ENCODE assay signal across 26 cellular contexts in genomic region chr19:38405276-38405675, GRCh38. TPM values are rescaled to one million over a fixed set of nuclear protein-coding genes. Genes with fewer than 3 reads are reported as not detected.
DNase-seq lines count a peak whose midpoint lies in the region; ATAC-seq, FAIRE-seq and TF ChIP-seq lines count a peak whose summit lies in the region.
"Had no signal": no experiment of that assay in that cellular context is flagged by ENCODE, and none has a peak within 500 bp of the region (broad histone marks: within the 10 kb centered on the region; RNA-seq: fewer than 3 reads in every experiment).

No MANE protein-coding gene starts in this region.

- POLR2A ChIA-PET in HEK293 (lab: Yijun Ruan, JAX): interaction anchor here (1.0 to 5.6 kb wide), 2 partner anchors 17 to 31 kb away, joined by 3 to 68 read pairs; partner anchors contain the start of genes GGN, PSMD8 and SPRED3

- FAIRE-seq in HTR-8/SVneo (lab: Jason Lieb, UNC): no peak
- FAIRE-seq: GM18507, TTC549 had no signal

- TF ChIP-seq CTCF in HEK293 (tag by site-specific recombination; IDR thresholded peaks at IDR 0.05) (no peak), brain (conservative IDR thresholded peaks at IDR 0.05) (no peak), neural crest cell (conservative IDR thresholded peaks at IDR 0.05) (no peak)

- H3K27ac ChIP-seq in HEK293 (ENCODE audit: extremely low read depth, low read depth, low read length): 0 out of 2 replicates have a peak overlapping the region, but pooled peaks have one; percentile 9
- H3K27ac ChIP-seq: breast epithelium, GM23248, heart left ventricle, left lung, psoas muscle had no signal

- H3K9me3 Mint-ChIP-seq in activated CD4-positive, alpha-beta T cell treated with anti-CD3 and anti-CD28 coated beads, Interleukin-2, amount 10 ng/mL, durations not matched to agents 24 days and 14 days: no peaks in the 10 kb centered on the region
- H3K9me3 Mint-ChIP-seq in brain (no peaks in the 10 kb centered on the region), neural crest cell (no peaks in the 10 kb centered on the region)

- peaks cover 12% of the 10 kb centered on the region for H3K4me1 Mint-ChIP-seq in activated CD4-positive, alpha-beta T cell treated with anti-CD3 and anti-CD28 coated beads, Interleukin-2, amount 10 ng/mL, durations not matched to agents 24 days and 14 days
- H3K4me1 Mint-ChIP-seq in brain (peaks cover 16% of the 10 kb centered on the region), neural crest cell (peaks cover 4% of the 10 kb centered on the region)

- ATAC-seq in GM18909 (IDR thresholded peaks at IDR 0.05; ENCODE audit: poor library complexity, unreplicated experiment): no peak
- ATAC-seq: heart left ventricle, left lung, psoas muscle had no signal

- no peak for DNase-seq in activated CD4-positive, alpha-beta T cell treated with anti-CD3 and anti-CD28 coated beads, Interleukin-2, amount 10 ng/mL, durations not matched to agents 24 days and 14 days
- no peak for DNase-seq in activated CD4-positive, alpha-beta T cell treated with anti-CD3 and anti-CD28 coated beads for 48 hours
- DNase-seq in neural crest cell (ENCODE audit: low read depth, low spot score) (no peak), HTR-8/SVneo (ENCODE audit: insufficient read length, low spot score) (no peak), DMS 273 treated with DMSO at 0.1 percent for 48 hours (lab: John Stamatoyannopoulos, UW) (no peak)
- DNase-seq: 8988T; activated CD4-positive, alpha-beta T cell treated with anti-CD3 and anti-CD28 coated beads for 1 hour; DMS79; effector CD8-positive, alpha-beta T cell; GM23248; heart left ventricle; left lung; NCI-H146; NCI-H510A treated with DMSO at 0.1 percent for 48 hours; NK-92 treated with Interleukin-12 subunit alpha and Interleukin-12 subunit beta, amount 100 ng/mL, for 24 hours; psoas muscle; SIG-M5; substantia nigra had no signal

- no peak overlapping the region for H3K4me3 ChIP-seq in HEK293 (ENCODE audit: low read depth, low read length)
- H3K4me3 ChIP-seq: breast epithelium, GM23248, heart left ventricle, left lung, psoas muscle had no signal

- intact Hi-C loops in activated CD4-positive, alpha-beta T cell treated with anti-CD3 and anti-CD28 coated beads, Interleukin-2, amount 10 ng/mL, durations not matched to agents 24 days and 14 days (cut with micrococcal nuclease): loop anchor here (10.0 kb wide), 1 partner anchor 490 kb away; the partner anchor contains the start of genes NFKBIB and SIRT2

- no peak overlapping the region for H3K27ac Mint-ChIP-seq in activated CD4-positive, alpha-beta T cell treated with anti-CD3 and anti-CD28 coated beads, Interleukin-2, amount 10 ng/mL, durations not matched to agents 24 days and 14 days
- no peak overlapping the region for H3K27ac Mint-ChIP-seq in brain
- no peak overlapping the region for H3K27ac Mint-ChIP-seq in neural crest cell (ENCODE audit: unreplicated experiment)

- H3K36me3 ChIP-seq in HEK293 (ENCODE audit: control insufficient read depth in 2 of 2, insufficient read depth in 1 of 2, low read length in 2 of 2): peaks cover 14 to 29% of the 10 kb centered on the region in 2 experiments; a peak in 2 of 3 replicates
- H3K36me3 ChIP-seq: breast epithelium had no signal

- H3K27me3 Mint-ChIP-seq in activated CD4-positive, alpha-beta T cell treated with anti-CD3 and anti-CD28 coated beads, Interleukin-2, amount 10 ng/mL, durations not matched to agents 24 days and 14 days: no peaks in the 10 kb centered on the region
- peaks cover 7% of the 10 kb centered on the region for H3K27me3 Mint-ChIP-seq in brain
- H3K27me3 Mint-ChIP-seq in neural crest cell (ENCODE audit: low read depth): peaks cover 3% of the 10 kb centered on the region

- CTCF ChIA-PET in HEK293 (lab: Yijun Ruan, JAX): interaction anchor here (0.5 to 4.8 kb wide), 15 partner anchors 8 to 807 kb away, joined by 3 to 77 read pairs (median 4); partner anchors contain the start of genes GGN and SPRED3

- H3K4me3 Mint-ChIP-seq in activated CD4-positive, alpha-beta T cell treated with anti-CD3 and anti-CD28 coated beads, Interleukin-2, amount 10 ng/mL, durations not matched to agents 24 days and 14 days: peak overlapping the region; percentile 49
- H3K4me3 Mint-ChIP-seq in brain (peak overlapping the region in 4 of 5 experiments; percentile 28 to 87 (median 52)), neural crest cell (peak overlapping the region; percentile 59)

- no peaks in the 10 kb centered on the region for H3K9me3 ChIP-seq in HEK293 (ENCODE audit: control insufficient read depth, insufficient read depth, low read depth, low read length)
- H3K9me3 ChIP-seq: breast epithelium, heart left ventricle, left lung, psoas muscle had no signal

- peaks cover 21% of the 10 kb centered on the region for H3K36me3 Mint-ChIP-seq in activated CD4-positive, alpha-beta T cell treated with anti-CD3 and anti-CD28 coated beads, Interleukin-2, amount 10 ng/mL, durations not matched to agents 24 days and 14 days (ENCODE audit: low read depth)
- H3K36me3 Mint-ChIP-seq in brain (peaks cover 20% of the 10 kb centered on the region), neural crest cell (ENCODE audit: low read depth) (no peaks in the 10 kb centered on the region)

- peaks cover 10% of the 10 kb centered on the region for H3K4me1 ChIP-seq in HEK293 (ENCODE audit: control insufficient read depth, insufficient read depth, low read length)
- H3K4me1 ChIP-seq: breast epithelium, psoas muscle had no signal

TF ChIP-seq in HEK293, 187 proteins besides CTCF, POLR2A, EP300 and RAD21 (continues in another document):
- TF ChIP-seq ZNF155 (tag by site-specific recombination; IDR thresholded peaks at IDR 0.05) (no peak), ZNF398 (tag by site-specific recombination; IDR thresholded peaks at IDR 0.05) (no peak), ZNF701 (tag by site-specific recombination; IDR thresholded peaks at IDR 0.05) (no peak), ZNF280C (tag by site-specific recombination; IDR thresholded peaks at IDR 0.05) (no peak)

RNA-seq across cellular contexts. Expression of gene FAM98C, which starts 2.4 kb away (rescaled TPM):
- total RNA-seq in activated CD4-positive, alpha-beta T cell treated with anti-CD3 and anti-CD28 coated beads, Interleukin-2, amount 10 ng/mL, durations not matched to agents 24 days and 14 days: 25.3 and 30.4 TPM in 2 replicates
- polyA plus RNA-seq in brain (ENCODE audit: insufficient read depth, low read depth, low replicate concordance): 16.6 TPM
- 10.6 and 11.8 TPM in 2 replicates for total RNA-seq in neural crest cell

RNA-seq across cellular contexts. Expression of gene SPRED3, which starts 16.8 kb away (rescaled TPM):
- 2.9 and 3.0 TPM in 2 replicates for total RNA-seq in activated CD4-positive, alpha-beta T cell treated with anti-CD3 and anti-CD28 coated beads, Interleukin-2, amount 10 ng/mL, durations not matched to agents 24 days and 14 days
- 2.6 TPM for polyA plus RNA-seq in brain (ENCODE audit: insufficient read depth, low read depth, low replicate concordance)
- total RNA-seq in neural crest cell: 11.2 and 12.0 TPM in 2 replicates

RNA-seq across cellular contexts. Expression of gene GGN, which starts 17.4 kb away (rescaled TPM):
- total RNA-seq in activated CD4-positive, alpha-beta T cell treated with anti-CD3 and anti-CD28 coated beads, Interleukin-2, amount 10 ng/mL, durations not matched to agents 24 days and 14 days: 0.47 and 1.0 TPM in 2 replicates
- polyA plus RNA-seq in brain (ENCODE audit: insufficient read depth, low read depth, low replicate concordance): 3.3 TPM
- 1.4 and 2.2 TPM in 2 replicates for total RNA-seq in neural crest cell

RNA-seq across cellular contexts. Expression of gene RASGRP4, which starts 20.7 kb away (rescaled TPM):
- total RNA-seq in activated CD4-positive, alpha-beta T cell treated with anti-CD3 and anti-CD28 coated beads, Interleukin-2, amount 10 ng/mL, durations not matched to agents 24 days and 14 days: 2.1 and 2.2 TPM in 2 replicates
- polyA plus RNA-seq in brain (ENCODE audit: insufficient read depth, low read depth, low replicate concordance): 0.49 TPM
- total RNA-seq in neural crest cell: 0.43 and 0.58 TPM in 2 replicates
- total RNA-seq: epithelial cell of proximal tubule, GM23248 had no signal
- polyA plus RNA-seq: GM23248, neural cell had no signal

RNA-seq across cellular contexts. Expression of gene RYR1, which starts 28.2 kb away (rescaled TPM):
- 3.6 and 4.0 TPM in 2 replicates for total RNA-seq in activated CD4-positive, alpha-beta T cell treated with anti-CD3 and anti-CD28 coated beads, Interleukin-2, amount 10 ng/mL, durations not matched to agents 24 days and 14 days
- polyA plus RNA-seq in brain (ENCODE audit: insufficient read depth, low read depth, low replicate concordance): 10.2 TPM
- total RNA-seq in neural crest cell: 1.1 and 1.5 TPM in 2 replicates
- polyA plus RNA-seq: GM23248 had no signal
